ENCODE assay signal across 8 cellular contexts in the genomic region with DNA sequence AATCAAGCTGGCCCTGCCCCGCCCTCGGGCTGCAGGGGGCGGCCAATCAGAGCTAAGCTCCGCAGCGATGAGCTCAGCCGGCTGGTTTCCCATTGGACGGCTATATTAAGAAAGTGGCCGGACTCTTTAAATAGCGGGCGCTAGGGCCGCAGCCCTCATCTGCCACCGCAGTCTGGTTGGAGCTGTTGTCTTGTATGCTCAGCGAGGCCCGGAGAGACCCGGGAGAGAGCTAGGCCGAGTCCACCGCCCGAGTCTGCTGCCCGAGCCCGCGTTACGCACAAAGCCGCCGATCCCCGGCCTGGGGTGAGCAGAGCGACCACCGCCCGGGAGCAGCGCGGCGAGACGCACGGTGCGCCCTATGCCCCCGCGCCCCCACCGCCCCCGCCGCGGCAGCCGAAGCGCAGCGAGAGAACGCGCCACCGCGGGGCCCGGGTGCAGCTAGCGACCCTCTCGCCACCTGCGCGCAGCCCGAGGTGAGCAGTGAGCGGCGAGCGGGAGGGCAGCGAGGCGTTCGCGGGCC. TPM values are rescaled to one million over a fixed set of nuclear protein-coding genes. Genes with fewer than 3 reads are reported as not detected.
DNase-seq lines count a peak whose midpoint lies in the region; ATAC-seq, FAIRE-seq and TF ChIP-seq lines count a peak whose summit lies in the region.

TSS of gene RHOB (plus strand) at position 158 of the 520 bp plus-strand sequence. CDS start 392 bp downstream, outside the sequence.

- peaks cover 60% of the 10 kb centered on the region for H3K27me3 Mint-ChIP-seq in WTC11 (ENCODE audit: low read depth)

- H3K4me1 Mint-ChIP-seq in WTC11 = peaks cover 35% of the 10 kb centered on the region

- POLR2A ChIA-PET in WTC11 (lab: Charles Lee) = interaction anchor here (0.6 to 3.4 kb wide), 67 partner anchors 10 to 376 kb away, joined by 3 to 42 read pairs (median 5); partner anchors contain the start of genes GDF7, HS1BP3, LDAH and SDC1

- no peaks in the 10 kb centered on the region for H3K36me3 Mint-ChIP-seq in WTC11

- no peak for TF ChIP-seq CTCF in WTC11 (IDR thresholded peaks at IDR 0.05)
- TF ChIP-seq CTCF in bronchial epithelial cell (IDR thresholded peaks at IDR 0.05; ENCODE audit: insufficient read depth, low read length, severe bottlenecking) = no peak

- H3K27me3 ChIP-seq in bronchial epithelial cell (ENCODE audit: control insufficient read depth, insufficient read depth, low read length) (no peaks in the 10 kb centered on the region), iPS-20b (ENCODE audit: insufficient read depth, low read length) (peaks cover 69% of the 10 kb centered on the region)

- peak within 1 kb of the TSS; percentile 80; the same call in 1 of the 2 replicates for H3K9ac ChIP-seq in iPS-20b (ENCODE audit: low read depth, low read length)

- H3K27ac ChIP-seq in iPS-20b (ENCODE audit: low read length) (no peak within 1 kb of the TSS), skin epidermis (peak within 1 kb of the TSS; percentile 84 to 100 (median 97))

- DNase-seq in NCI-H2171 treated with DMSO at 0.1 percent for 48 hours (lab: John Stamatoyannopoulos, UW) = peak; percentile 98
- DNase-seq in WTC11 (ENCODE audit: low spot score) = peak; percentile 95
- peak; percentile 92 for DNase-seq in bronchial epithelial cell (ENCODE audit: low read depth)

- H3K4me1 ChIP-seq in iPS-20b (ENCODE audit: insufficient read depth, low read length) = peaks cover 25% of the 10 kb centered on the region

- H3K27ac Mint-ChIP-seq in WTC11 = no peak within 1 kb of the TSS

- H3K4me3 ChIP-seq in bronchial epithelial cell (ENCODE audit: low read depth, low read length) (peak within 1 kb of the TSS; percentile 86), iPS-20b (ENCODE audit: low read length) (peak within 1 kb of the TSS; percentile 83), skin epidermis (peak within 1 kb of the TSS; percentile 58 to 94 (median 66))

- H3K9me3 Mint-ChIP-seq in WTC11 = no peaks in the 10 kb centered on the region

- ATAC-seq in GM18867 (IDR thresholded peaks at IDR 0.05; ENCODE audit: unreplicated experiment) = peak; percentile 94
- ATAC-seq in HG03097 (IDR thresholded peaks at IDR 0.05; ENCODE audit: low FRiP score, unreplicated experiment) = peak; percentile 94
- ATAC-seq in WTC11 = peak; percentile 81

- CTCF ChIA-PET in WTC11 (lab: Charles Lee) = interaction anchor here (0.6 to 4.8 kb wide), 29 partner anchors 14 to 341 kb away, joined by 3 to 118 read pairs (median 5); partner anchors contain the start of genes GDF7, HS1BP3 and SDC1

- H3K9me3 ChIP-seq in iPS-20b (ENCODE audit: insufficient read depth, low read depth, low read length) = no peaks in the 10 kb centered on the region

- peak within 1 kb of the TSS; percentile 82 for H3K4me3 Mint-ChIP-seq in WTC11

- H3K36me3 ChIP-seq in bronchial epithelial cell (ENCODE audit: control insufficient read depth, insufficient read depth, low read length) (no peaks in the 10 kb centered on the region), iPS-20b (ENCODE audit: insufficient read depth, low read depth, low read length) (no peaks in the 10 kb centered on the region)

- peak; percentile 67 for FAIRE-seq in A204.1 (lab: Jason Lieb, UNC)
- no peak for FAIRE-seq in bronchial epithelial cell (lab: Jason Lieb, UNC)

TF ChIP-seq in WTC11, 78 proteins besides CTCF, POLR2A, EP300 and RAD21:
- TF ChIP-seq, protein P1, sequence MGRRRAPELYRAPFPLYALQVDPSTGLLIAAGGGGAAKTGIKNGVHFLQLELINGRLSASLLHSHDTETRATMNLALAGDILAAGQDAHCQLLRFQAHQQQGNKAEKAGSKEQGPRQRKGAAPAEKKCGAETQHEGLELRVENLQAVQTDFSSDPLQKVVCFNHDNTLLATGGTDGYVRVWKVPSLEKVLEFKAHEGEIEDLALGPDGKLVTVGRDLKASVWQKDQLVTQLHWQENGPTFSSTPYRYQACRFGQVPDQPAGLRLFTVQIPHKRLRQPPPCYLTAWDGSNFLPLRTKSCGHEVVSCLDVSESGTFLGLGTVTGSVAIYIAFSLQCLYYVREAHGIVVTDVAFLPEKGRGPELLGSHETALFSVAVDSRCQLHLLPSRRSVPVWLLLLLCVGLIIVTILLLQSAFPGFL (CRISPR knock-in tag; IDR thresholded peaks at IDR 0.05; ENCODE audit: borderline replicate concordance) = no peak; the same call in 1 of the 2 replicates
- TF ChIP-seq SP1 (CRISPR knock-in tag; conservative IDR thresholded peaks at IDR 0.05) (peak; percentile 49; the same call in 1 of the 2 replicates), ZBTB21 (CRISPR knock-in tag; IDR thresholded peaks at IDR 0.05; ENCODE audit: borderline replicate concordance) (peak; percentile 53; the same call in 1 of the 2 replicates), CBFB (CRISPR knock-in tag; IDR thresholded peaks at IDR 0.05; ENCODE audit: low read depth) (0 out of 2 replicates have a peak, but pooled peaks have one; percentile 51), USF1 (CRISPR knock-in tag; IDR thresholded peaks at IDR 0.05) (no peak), NR3C1 (CRISPR knock-in tag; conservative IDR thresholded peaks at IDR 0.05; ENCODE audit: low read depth) (0 out of 2 replicates have a peak, but pooled peaks have one; percentile 85), GABPB1 (CRISPR knock-in tag; IDR thresholded peaks at IDR 0.05) (peak; percentile 65), ELF4 (CRISPR knock-in tag; IDR thresholded peaks at IDR 0.05; ENCODE audit: low read depth) (no peak), PRRX2 (CRISPR knock-in tag; IDR thresholded peaks at IDR 0.05) (no peak), ETV6 (CRISPR knock-in tag; IDR thresholded peaks at IDR 0.05) (peak; percentile 83), FOXK1 (CRISPR knock-in tag; IDR thresholded peaks at IDR 0.05) (peak; percentile 30), NFYB (CRISPR knock-in tag; conservative IDR thresholded peaks at IDR 0.05; ENCODE audit: low read depth) (peak; percentile 76), TP53 (CRISPR knock-in tag; IDR thresholded peaks at IDR 0.05) (0 out of 2 replicates have a peak, but pooled peaks have one; percentile 64), ESRRA (CRISPR knock-in tag; IDR thresholded peaks at IDR 0.05; ENCODE audit: borderline replicate concordance) (0 out of 2 replicates have a peak, but pooled peaks have one; percentile 51), HMGXB4 (CRISPR knock-in tag; IDR thresholded peaks at IDR 0.05) (peak; percentile 14; the same call in 1 of the 2 replicates)
- TF ChIP-seq, protein P2, sequence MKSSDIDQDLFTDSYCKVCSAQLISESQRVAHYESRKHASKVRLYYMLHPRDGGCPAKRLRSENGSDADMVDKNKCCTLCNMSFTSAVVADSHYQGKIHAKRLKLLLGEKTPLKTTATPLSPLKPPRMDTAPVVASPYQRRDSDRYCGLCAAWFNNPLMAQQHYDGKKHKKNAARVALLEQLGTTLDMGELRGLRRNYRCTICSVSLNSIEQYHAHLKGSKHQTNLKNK (CRISPR knock-in tag; IDR thresholded peaks at IDR 0.05) = no peak
- TF ChIP-seq, protein P3, sequence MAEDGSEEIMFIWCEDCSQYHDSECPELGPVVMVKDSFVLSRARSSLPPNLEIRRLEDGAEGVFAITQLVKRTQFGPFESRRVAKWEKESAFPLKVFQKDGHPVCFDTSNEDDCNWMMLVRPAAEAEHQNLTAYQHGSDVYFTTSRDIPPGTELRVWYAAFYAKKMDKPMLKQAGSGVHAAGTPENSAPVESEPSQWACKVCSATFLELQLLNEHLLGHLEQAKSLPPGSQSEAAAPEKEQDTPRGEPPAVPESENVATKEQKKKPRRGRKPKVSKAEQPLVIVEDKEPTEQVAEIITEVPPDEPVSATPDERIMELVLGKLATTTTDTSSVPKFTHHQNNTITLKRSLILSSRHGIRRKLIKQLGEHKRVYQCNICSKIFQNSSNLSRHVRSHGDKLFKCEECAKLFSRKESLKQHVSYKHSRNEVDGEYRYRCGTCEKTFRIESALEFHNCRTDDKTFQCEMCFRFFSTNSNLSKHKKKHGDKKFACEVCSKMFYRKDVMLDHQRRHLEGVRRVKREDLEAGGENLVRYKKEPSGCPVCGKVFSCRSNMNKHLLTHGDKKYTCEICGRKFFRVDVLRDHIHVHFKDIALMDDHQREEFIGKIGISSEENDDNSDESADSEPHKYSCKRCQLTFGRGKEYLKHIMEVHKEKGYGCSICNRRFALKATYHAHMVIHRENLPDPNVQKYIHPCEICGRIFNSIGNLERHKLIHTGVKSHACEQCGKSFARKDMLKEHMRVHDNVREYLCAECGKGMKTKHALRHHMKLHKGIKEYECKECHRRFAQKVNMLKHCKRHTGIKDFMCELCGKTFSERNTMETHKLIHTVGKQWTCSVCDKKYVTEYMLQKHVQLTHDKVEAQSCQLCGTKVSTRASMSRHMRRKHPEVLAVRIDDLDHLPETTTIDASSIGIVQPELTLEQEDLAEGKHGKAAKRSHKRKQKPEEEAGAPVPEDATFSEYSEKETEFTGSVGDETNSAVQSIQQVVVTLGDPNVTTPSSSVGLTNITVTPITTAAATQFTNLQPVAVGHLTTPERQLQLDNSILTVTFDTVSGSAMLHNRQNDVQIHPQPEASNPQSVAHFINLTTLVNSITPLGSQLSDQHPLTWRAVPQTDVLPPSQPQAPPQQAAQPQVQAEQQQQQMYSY (CRISPR knock-in tag; IDR thresholded peaks at IDR 0.05) = peak; percentile 23; the same call in 1 of the 2 replicates

RNA-seq across cellular contexts. Expression of gene RHOB, which starts in this region (rescaled TPM):
- total RNA-seq in WTC11 (2021) (20.4 to 23.2 TPM (median 22.7 TPM) in 3 replicates), bronchial epithelial cell (51.9 and 65.9 TPM in 2 replicates)
